Comparison of ENCODE assay signal across 23 cellular contexts in the genomic region with DNA sequence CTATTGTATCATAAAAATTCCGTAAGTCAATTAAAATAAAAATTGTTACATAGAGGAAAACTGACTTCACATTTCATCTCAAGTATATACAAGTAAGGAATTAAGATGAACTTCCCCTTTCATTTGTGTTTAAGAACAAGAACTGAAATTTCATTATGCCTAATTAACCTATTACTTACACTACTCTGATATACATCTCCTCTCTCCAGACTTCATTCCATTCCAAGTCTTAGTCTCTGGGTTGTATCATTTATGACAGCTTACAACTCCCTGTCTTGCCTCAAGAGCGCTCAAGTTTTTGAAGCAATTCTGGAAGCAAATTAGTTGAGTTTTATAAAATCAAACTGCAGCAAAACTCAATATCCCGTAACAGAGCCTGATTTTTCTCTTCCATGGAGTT.
"Had no signal": no experiment of that assay in that cellular context is flagged by ENCODE, and none has a peak within 500 bp of the region (broad histone marks: within the 10 kb centered on the region; RNA-seq: fewer than 3 reads in every experiment).

No MANE protein-coding gene starts in this region.

- H3K27ac Mint-ChIP-seq: activated CD4-positive, alpha-beta T cell treated with anti-CD3 and anti-CD28 coated beads, Interleukin-2, amount 10 ng/mL, durations not matched to agents 24 days and 14 days; activated CD8-positive, alpha-beta T cell treated with anti-CD3 and anti-CD28 coated beads, Interleukin-2, amount 10 ng/mL, durations not matched to agents 7 days and 5 days; activated naive CD4-positive, alpha-beta T cell treated with anti-CD3 and anti-CD28 coated beads, Interleukin-2, amount 50 U/mL, for 72 hours; activated T-cell treated with anti-CD3 and anti-CD28 coated beads, Interleukin-2, amount 50 U/mL, for 72 hours; naive thymus-derived CD8-positive, alpha-beta T cell; stimulated activated memory B cell treated with anti-CD40 and anti-IgM and Interleukin-4, amounts not matched to agents 10 μg/mL and 1 μg/mL and 100 μg/mL, for 72 hours; T-helper 1 cell treated with Interleukin-12 subunit alpha and Interleukin-12 subunit beta and Interleukin-4 antibody, amounts not matched to agents 30 μg/mL and 1 μg/mL, for 36 hours had no signal

- H3K27me3 ChIP-seq: body of pancreas, colonic mucosa, neutrophil, thyroid gland had no signal

- H3K4me1 Mint-ChIP-seq: activated CD4-positive, alpha-beta T cell treated with anti-CD3 and anti-CD28 coated beads, Interleukin-2, amount 10 ng/mL, durations not matched to agents 24 days and 14 days had no signal

- H3K36me3 Mint-ChIP-seq: activated naive CD4-positive, alpha-beta T cell treated with anti-CD3 and anti-CD28 coated beads, Interleukin-2, amount 50 U/mL, for 72 hours; naive thymus-derived CD8-positive, alpha-beta T cell had no signal

- FAIRE-seq: urothelium cell line had no signal

- H3K27me3 Mint-ChIP-seq: activated CD4-positive, alpha-beta T cell treated with anti-CD3 and anti-CD28 coated beads, Interleukin-2, amount 10 ng/mL, durations not matched to agents 24 days and 14 days; stimulated activated memory B cell treated with anti-CD40 and anti-IgM and Interleukin-4, amounts not matched to agents 10 μg/mL and 1 μg/mL and 100 μg/mL, for 72 hours had no signal

- DNase-seq: activated CD4-positive, alpha-beta T cell treated with anti-CD3 and anti-CD28 coated beads, Interleukin-2, amount 10 ng/mL, durations not matched to agents 24 days and 14 days; activated CD4-positive, CD25-positive, alpha-beta regulatory T cell; activated CD8-positive, alpha-beta memory T cell treated with anti-CD3 and anti-CD28 coated beads, Interleukin-2, amount 50 U/mL, for 4 hours; activated CD8-positive, alpha-beta T cell treated with anti-CD3 and anti-CD28 coated beads, Interleukin-2, amount 10 ng/mL, durations not matched to agents 7 days and 5 days; activated gamma-delta T cell; activated T-cell treated with anti-CD3 and anti-CD28 coated beads, Interleukin-2, amount 50 U/mL, for 72 hours; amniotic stem cell; body of pancreas; central memory CD4-positive, alpha-beta T cell; colonic mucosa; foreskin fibroblast; glutamatergic neuron; kidney glomerular epithelial cell; mucosa of descending colon; naive thymus-derived CD8-positive, alpha-beta T cell; stimulated activated CD4-positive, alpha-beta T cell treated with anti-CD3 and anti-CD28 coated beads, Interleukin-12 subunit alpha, Interleukin-12 subunit beta, amount 100 ng/mL, for 4 hours; thyroid gland had no signal

- H3K9me3 Mint-ChIP-seq: activated CD4-positive, alpha-beta T cell treated with anti-CD3 and anti-CD28 coated beads, Interleukin-2, amount 10 ng/mL, durations not matched to agents 24 days and 14 days; activated naive CD4-positive, alpha-beta T cell treated with anti-CD3 and anti-CD28 coated beads, Interleukin-2, amount 50 U/mL, for 72 hours; activated T-cell treated with anti-CD3 and anti-CD28 coated beads, Interleukin-2, amount 50 U/mL, for 72 hours; naive thymus-derived CD8-positive, alpha-beta T cell; stimulated activated memory B cell treated with anti-CD40 and anti-IgM and Interleukin-4, amounts not matched to agents 10 μg/mL and 1 μg/mL and 100 μg/mL, for 72 hours; T-helper 1 cell treated with Interleukin-12 subunit alpha and Interleukin-12 subunit beta and Interleukin-4 antibody, amounts not matched to agents 30 μg/mL and 1 μg/mL, for 36 hours had no signal

- H3K27ac ChIP-seq: body of pancreas, colonic mucosa, neutrophil, thyroid gland had no signal

- H3K9me3 ChIP-seq: body of pancreas, colonic mucosa, mucosa of descending colon, neutrophil, thyroid gland had no signal

- ATAC-seq: activated CD8-positive, alpha-beta T cell treated with anti-CD3 and anti-CD28 coated beads, Interleukin-2, amount 10 ng/mL, durations not matched to agents 7 days and 5 days; activated naive CD4-positive, alpha-beta T cell treated with anti-CD3 and anti-CD28 coated beads, Interleukin-2, amount 50 U/mL, for 72 hours; activated T-cell treated with anti-CD3 and anti-CD28 coated beads, Interleukin-2, amount 50 U/mL, for 72 hours; body of pancreas; esophagus mucosa; mucosa of descending colon; naive thymus-derived CD8-positive, alpha-beta T cell; stimulated activated memory B cell treated with anti-CD40 and anti-IgM and Interleukin-4, amounts not matched to agents 10 μg/mL and 1 μg/mL and 100 μg/mL, for 72 hours had no signal

- H3K4me3 Mint-ChIP-seq: activated CD4-positive, alpha-beta T cell treated with anti-CD3 and anti-CD28 coated beads, Interleukin-2, amount 10 ng/mL, durations not matched to agents 24 days and 14 days; activated CD8-positive, alpha-beta T cell treated with anti-CD3 and anti-CD28 coated beads, Interleukin-2, amount 10 ng/mL, durations not matched to agents 7 days and 5 days; activated T-cell treated with anti-CD3 and anti-CD28 coated beads, Interleukin-2, amount 50 U/mL, for 72 hours; naive thymus-derived CD8-positive, alpha-beta T cell; stimulated activated memory B cell treated with anti-CD40 and anti-IgM and Interleukin-4, amounts not matched to agents 10 μg/mL and 1 μg/mL and 100 μg/mL, for 72 hours; T-helper 1 cell treated with Interleukin-12 subunit alpha and Interleukin-12 subunit beta and Interleukin-4 antibody, amounts not matched to agents 30 μg/mL and 1 μg/mL, for 36 hours had no signal
